1 cellular context compared by ENCODE assay signal in the genomic region with DNA sequence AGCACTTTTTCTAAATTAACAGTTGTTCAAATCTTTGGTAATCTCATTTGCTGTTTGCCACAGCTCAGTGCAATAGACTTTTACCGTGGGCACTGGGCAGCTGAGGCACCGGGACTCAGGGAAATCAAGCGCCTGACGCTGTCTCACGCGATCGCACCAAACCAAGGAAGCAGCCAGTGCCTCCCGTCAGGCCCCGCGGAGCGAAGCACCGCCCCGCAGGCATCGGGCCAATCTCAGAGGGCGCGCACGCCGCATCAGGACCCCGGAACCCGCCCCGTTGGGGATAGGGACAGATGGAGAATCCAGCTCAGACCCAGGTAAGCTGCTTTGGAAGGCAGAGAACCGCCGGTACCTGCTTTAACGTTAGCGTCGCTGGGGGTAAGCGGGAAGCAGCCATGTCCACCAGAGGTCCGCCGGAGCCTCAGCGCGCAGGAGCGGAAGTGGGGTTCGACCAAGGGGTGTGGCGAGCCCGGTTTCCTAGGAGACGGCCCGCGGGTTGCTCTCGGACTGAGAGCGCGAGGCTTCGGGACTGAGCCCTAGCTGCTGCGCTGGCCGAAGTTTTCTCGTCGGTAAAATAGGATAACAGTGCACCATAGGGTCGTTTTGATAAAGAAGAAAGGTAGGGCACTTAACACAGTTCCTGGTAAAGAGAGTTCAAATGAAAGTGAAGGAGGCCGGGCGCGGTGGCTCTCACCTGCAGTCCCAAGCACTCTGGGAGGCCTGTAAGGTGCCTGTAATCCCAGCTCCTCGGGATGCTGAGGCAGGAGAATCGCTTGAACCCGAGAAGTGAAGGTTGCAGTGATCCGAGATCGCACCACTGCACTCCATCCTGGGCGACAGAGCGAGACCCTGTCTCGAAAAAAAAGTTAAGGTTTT.
TF ChIP-seq lines count a peak whose summit lies in the region.

A gene with protein sequence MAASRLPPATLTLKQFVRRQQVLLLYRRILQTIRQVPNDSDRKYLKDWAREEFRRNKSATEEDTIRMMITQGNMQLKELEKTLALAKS (minus strand): TSS at position 428 of the 876 bp plus-strand sequence. CDS start 31 bp downstream, at position 397.

TF ChIP-seq in GM12878, 131 proteins besides CTCF, POLR2A, EP300 and RAD21 (continued from another document and continues in another):
- TF ChIP-seq, protein P1, sequence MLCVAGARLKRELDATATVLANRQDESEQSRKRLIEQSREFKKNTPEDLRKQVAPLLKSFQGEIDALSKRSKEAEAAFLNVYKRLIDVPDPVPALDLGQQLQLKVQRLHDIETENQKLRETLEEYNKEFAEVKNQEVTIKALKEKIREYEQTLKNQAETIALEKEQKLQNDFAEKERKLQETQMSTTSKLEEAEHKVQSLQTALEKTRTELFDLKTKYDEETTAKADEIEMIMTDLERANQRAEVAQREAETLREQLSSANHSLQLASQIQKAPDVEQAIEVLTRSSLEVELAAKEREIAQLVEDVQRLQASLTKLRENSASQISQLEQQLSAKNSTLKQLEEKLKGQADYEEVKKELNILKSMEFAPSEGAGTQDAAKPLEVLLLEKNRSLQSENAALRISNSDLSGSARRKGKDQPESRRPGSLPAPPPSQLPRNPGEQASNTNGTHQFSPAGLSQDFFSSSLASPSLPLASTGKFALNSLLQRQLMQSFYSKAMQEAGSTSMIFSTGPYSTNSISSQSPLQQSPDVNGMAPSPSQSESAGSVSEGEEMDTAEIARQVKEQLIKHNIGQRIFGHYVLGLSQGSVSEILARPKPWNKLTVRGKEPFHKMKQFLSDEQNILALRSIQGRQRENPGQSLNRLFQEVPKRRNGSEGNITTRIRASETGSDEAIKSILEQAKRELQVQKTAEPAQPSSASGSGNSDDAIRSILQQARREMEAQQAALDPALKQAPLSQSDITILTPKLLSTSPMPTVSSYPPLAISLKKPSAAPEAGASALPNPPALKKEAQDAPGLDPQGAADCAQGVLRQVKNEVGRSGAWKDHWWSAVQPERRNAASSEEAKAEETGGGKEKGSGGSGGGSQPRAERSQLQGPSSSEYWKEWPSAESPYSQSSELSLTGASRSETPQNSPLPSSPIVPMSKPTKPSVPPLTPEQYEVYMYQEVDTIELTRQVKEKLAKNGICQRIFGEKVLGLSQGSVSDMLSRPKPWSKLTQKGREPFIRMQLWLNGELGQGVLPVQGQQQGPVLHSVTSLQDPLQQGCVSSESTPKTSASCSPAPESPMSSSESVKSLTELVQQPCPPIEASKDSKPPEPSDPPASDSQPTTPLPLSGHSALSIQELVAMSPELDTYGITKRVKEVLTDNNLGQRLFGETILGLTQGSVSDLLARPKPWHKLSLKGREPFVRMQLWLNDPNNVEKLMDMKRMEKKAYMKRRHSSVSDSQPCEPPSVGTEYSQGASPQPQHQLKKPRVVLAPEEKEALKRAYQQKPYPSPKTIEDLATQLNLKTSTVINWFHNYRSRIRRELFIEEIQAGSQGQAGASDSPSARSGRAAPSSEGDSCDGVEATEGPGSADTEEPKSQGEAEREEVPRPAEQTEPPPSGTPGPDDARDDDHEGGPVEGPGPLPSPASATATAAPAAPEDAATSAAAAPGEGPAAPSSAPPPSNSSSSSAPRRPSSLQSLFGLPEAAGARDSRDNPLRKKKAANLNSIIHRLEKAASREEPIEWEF (IDR thresholded peaks at IDR 0.05; ENCODE audit: insufficient replicate concordance, low read depth, low read length), result no peak
- TF ChIP-seq, protein P2, sequence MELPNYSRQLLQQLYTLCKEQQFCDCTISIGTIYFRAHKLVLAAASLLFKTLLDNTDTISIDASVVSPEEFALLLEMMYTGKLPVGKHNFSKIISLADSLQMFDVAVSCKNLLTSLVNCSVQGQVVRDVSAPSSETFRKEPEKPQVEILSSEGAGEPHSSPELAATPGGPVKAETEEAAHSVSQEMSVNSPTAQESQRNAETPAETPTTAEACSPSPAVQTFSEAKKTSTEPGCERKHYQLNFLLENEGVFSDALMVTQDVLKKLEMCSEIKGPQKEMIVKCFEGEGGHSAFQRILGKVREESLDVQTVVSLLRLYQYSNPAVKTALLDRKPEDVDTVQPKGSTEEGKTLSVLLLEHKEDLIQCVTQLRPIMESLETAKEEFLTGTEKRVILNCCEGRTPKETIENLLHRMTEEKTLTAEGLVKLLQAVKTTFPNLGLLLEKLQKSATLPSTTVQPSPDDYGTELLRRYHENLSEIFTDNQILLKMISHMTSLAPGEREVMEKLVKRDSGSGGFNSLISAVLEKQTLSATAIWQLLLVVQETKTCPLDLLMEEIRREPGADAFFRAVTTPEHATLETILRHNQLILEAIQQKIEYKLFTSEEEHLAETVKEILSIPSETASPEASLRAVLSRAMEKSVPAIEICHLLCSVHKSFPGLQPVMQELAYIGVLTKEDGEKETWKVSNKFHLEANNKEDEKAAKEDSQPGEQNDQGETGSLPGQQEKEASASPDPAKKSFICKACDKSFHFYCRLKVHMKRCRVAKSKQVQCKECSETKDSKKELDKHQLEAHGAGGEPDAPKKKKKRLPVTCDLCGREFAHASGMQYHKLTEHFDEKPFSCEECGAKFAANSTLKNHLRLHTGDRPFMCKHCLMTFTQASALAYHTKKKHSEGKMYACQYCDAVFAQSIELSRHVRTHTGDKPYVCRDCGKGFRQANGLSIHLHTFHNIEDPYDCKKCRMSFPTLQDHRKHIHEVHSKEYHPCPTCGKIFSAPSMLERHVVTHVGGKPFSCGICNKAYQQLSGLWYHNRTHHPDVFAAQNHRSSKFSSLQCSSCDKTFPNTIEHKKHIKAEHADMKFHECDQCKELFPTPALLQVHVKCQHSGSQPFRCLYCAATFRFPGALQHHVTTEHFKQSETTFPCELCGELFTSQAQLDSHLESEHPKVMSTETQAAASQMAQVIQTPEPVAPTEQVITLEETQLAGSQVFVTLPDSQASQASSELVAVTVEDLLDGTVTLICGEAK (IDR thresholded peaks at IDR 0.05; ENCODE audit: borderline replicate concordance), result peak; percentile 60; the same call in 1 of the 2 replicates
- TF ChIP-seq CEBPB (IDR thresholded peaks at IDR 0.05; ENCODE audit: borderline replicate concordance in 1 of 2, low read depth in 2 of 2, low read length in 2 of 2) (no peak), ZNF207 (IDR thresholded peaks at IDR 0.05; ENCODE audit: borderline replicate concordance) (0 out of 2 replicates have a peak, but pooled peaks have one; percentile 23), KAT2A (conservative IDR thresholded peaks at IDR 0.05; ENCODE audit: control insufficient read depth, low read depth, low read length) (no peak), ZBED1 (IDR thresholded peaks at IDR 0.05; ENCODE audit: borderline replicate concordance) (0 out of 2 replicates have a peak, but pooled peaks have one; percentile 38), RBBP5 (conservative IDR thresholded peaks at IDR 0.05) (0 out of 2 replicates have a peak, but pooled peaks have one; percentile 49), DPF2 (IDR thresholded peaks at IDR 0.05) (peak; percentile 65; the same call in 1 of the 2 replicates), LARP7 (IDR thresholded peaks at IDR 0.05) (0 out of 2 replicates have a peak, but pooled peaks have one; percentile 60), ZNF24 (IDR thresholded peaks at IDR 0.05) (no peak), POLR2AphosphoS5 (IDR thresholded peaks at IDR 0.05; ENCODE audit: low read length) (peak; percentile 96), CHD1 (IDR thresholded peaks at IDR 0.05; ENCODE audit: low read depth, low read length) (no peak), SP1 (IDR thresholded peaks at IDR 0.05; ENCODE audit: low read depth, low read length) (no peak), SMARCA5 (IDR thresholded peaks at IDR 0.05) (no peak), EED (IDR thresholded peaks at IDR 0.05; ENCODE audit: low read depth) (no peak), TCF7 (IDR thresholded peaks at IDR 0.05; ENCODE audit: borderline replicate concordance) (no peak), HDGF (IDR thresholded peaks at IDR 0.05) (peak; percentile 71), MTA2 (IDR thresholded peaks at IDR 0.05; ENCODE audit: low read depth) (no peak), MEF2A (IDR thresholded peaks at IDR 0.05; ENCODE audit: insufficient read depth, low read depth, low read length) (no peak), STAT1 (conservative IDR thresholded peaks at IDR 0.05) (no peak), SIN3A (IDR thresholded peaks at IDR 0.05; ENCODE audit: low read depth, low read length) (peak; percentile 76), RAD51 (IDR thresholded peaks at IDR 0.05) (no peak), CBFB (IDR thresholded peaks at IDR 0.05; ENCODE audit: low read depth) (peak; percentile 80), KLF5 (IDR thresholded peaks at IDR 0.05; ENCODE audit: partially characterized antibody) (peak; percentile 34), SUZ12 (IDR thresholded peaks at IDR 0.05; ENCODE audit: unreplicated experiment) (no peak), NR2C2 (IDR thresholded peaks at IDR 0.05; ENCODE audit: borderline replicate concordance, control insufficient read depth, insufficient read length, low read depth) (no peak), GATAD2B (conservative IDR thresholded peaks at IDR 0.05; ENCODE audit: low read depth) (peak; percentile 77; the same call in 1 of the 2 replicates), CHD4 (IDR thresholded peaks at IDR 0.05) (no peak)
- TF ChIP-seq, protein P3, sequence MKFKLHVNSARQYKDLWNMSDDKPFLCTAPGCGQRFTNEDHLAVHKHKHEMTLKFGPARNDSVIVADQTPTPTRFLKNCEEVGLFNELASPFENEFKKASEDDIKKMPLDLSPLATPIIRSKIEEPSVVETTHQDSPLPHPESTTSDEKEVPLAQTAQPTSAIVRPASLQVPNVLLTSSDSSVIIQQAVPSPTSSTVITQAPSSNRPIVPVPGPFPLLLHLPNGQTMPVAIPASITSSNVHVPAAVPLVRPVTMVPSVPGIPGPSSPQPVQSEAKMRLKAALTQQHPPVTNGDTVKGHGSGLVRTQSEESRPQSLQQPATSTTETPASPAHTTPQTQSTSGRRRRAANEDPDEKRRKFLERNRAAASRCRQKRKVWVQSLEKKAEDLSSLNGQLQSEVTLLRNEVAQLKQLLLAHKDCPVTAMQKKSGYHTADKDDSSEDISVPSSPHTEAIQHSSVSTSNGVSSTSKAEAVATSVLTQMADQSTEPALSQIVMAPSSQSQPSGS (IDR thresholded peaks at IDR 0.05; ENCODE audit: low read length), result no peak
- TF ChIP-seq, protein P4, sequence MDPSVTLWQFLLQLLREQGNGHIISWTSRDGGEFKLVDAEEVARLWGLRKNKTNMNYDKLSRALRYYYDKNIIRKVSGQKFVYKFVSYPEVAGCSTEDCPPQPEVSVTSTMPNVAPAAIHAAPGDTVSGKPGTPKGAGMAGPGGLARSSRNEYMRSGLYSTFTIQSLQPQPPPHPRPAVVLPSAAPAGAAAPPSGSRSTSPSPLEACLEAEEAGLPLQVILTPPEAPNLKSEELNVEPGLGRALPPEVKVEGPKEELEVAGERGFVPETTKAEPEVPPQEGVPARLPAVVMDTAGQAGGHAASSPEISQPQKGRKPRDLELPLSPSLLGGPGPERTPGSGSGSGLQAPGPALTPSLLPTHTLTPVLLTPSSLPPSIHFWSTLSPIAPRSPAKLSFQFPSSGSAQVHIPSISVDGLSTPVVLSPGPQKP (IDR thresholded peaks at IDR 0.05; ENCODE audit: low read depth, low read length), result peak; percentile 94
- TF ChIP-seq, protein P5, sequence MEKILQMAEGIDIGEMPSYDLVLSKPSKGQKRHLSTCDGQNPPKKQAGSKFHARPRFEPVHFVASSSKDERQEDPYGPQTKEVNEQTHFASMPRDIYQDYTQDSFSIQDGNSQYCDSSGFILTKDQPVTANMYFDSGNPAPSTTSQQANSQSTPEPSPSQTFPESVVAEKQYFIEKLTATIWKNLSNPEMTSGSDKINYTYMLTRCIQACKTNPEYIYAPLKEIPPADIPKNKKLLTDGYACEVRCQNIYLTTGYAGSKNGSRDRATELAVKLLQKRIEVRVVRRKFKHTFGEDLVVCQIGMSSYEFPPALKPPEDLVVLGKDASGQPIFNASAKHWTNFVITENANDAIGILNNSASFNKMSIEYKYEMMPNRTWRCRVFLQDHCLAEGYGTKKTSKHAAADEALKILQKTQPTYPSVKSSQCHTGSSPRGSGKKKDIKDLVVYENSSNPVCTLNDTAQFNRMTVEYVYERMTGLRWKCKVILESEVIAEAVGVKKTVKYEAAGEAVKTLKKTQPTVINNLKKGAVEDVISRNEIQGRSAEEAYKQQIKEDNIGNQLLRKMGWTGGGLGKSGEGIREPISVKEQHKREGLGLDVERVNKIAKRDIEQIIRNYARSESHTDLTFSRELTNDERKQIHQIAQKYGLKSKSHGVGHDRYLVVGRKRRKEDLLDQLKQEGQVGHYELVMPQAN (conservative IDR thresholded peaks at IDR 0.05), result peak; percentile 69
- TF ChIP-seq, protein P6, sequence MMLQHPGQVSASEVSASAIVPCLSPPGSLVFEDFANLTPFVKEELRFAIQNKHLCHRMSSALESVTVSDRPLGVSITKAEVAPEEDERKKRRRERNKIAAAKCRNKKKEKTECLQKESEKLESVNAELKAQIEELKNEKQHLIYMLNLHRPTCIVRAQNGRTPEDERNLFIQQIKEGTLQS (IDR thresholded peaks at IDR 0.05; ENCODE audit: borderline replicate concordance, extremely low read depth, low read depth, low read length), result no peak
- TF ChIP-seq, protein P7, sequence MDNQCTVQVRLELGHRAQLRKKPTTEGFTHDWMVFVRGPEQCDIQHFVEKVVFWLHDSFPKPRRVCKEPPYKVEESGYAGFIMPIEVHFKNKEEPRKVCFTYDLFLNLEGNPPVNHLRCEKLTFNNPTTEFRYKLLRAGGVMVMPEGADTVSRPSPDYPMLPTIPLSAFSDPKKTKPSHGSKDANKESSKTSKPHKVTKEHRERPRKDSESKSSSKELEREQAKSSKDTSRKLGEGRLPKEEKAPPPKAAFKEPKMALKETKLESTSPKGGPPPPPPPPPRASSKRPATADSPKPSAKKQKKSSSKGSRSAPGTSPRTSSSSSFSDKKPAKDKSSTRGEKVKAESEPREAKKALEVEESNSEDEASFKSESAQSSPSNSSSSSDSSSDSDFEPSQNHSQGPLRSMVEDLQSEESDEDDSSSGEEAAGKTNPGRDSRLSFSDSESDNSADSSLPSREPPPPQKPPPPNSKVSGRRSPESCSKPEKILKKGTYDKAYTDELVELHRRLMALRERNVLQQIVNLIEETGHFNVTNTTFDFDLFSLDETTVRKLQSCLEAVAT (IDR thresholded peaks at IDR 0.05), result peak; percentile 50; the same call in 1 of the 2 replicates
- TF ChIP-seq, protein P8, sequence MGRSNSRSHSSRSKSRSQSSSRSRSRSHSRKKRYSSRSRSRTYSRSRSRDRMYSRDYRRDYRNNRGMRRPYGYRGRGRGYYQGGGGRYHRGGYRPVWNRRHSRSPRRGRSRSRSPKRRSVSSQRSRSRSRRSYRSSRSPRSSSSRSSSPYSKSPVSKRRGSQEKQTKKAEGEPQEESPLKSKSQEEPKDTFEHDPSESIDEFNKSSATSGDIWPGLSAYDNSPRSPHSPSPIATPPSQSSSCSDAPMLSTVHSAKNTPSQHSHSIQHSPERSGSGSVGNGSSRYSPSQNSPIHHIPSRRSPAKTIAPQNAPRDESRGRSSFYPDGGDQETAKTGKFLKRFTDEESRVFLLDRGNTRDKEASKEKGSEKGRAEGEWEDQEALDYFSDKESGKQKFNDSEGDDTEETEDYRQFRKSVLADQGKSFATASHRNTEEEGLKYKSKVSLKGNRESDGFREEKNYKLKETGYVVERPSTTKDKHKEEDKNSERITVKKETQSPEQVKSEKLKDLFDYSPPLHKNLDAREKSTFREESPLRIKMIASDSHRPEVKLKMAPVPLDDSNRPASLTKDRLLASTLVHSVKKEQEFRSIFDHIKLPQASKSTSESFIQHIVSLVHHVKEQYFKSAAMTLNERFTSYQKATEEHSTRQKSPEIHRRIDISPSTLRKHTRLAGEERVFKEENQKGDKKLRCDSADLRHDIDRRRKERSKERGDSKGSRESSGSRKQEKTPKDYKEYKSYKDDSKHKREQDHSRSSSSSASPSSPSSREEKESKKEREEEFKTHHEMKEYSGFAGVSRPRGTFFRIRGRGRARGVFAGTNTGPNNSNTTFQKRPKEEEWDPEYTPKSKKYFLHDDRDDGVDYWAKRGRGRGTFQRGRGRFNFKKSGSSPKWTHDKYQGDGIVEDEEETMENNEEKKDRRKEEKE (IDR thresholded peaks at IDR 0.05), result no peak
